Comparison of ENCODE assay signal across 13 cellular contexts in genomic region chr16:58365623-58366022, GRCh38. TPM values are rescaled to one million over a fixed set of nuclear protein-coding genes. Genes with fewer than 3 reads are reported as not detected.
DNase-seq lines count a peak whose midpoint lies in the region; ATAC-seq and TF ChIP-seq lines count a peak whose summit lies in the region.
"Had no signal": no experiment of that assay in that cellular context is flagged by ENCODE, and none has a peak within 500 bp of the region (broad histone marks: within the 10 kb centered on the region; RNA-seq: fewer than 3 reads in every experiment).

No MANE protein-coding gene starts in this region.

- H3K4me3 ChIP-seq in PC-3 (ENCODE audit: low read length) (no peak overlapping the region), tibial nerve (no peak overlapping the region)

- H3K27ac ChIP-seq in PC-3 (ENCODE audit: low read length) (peak overlapping the region; percentile 49), caudate nucleus (ENCODE audit: low read depth, low read length) (peak overlapping the region; percentile 89), tibial nerve (no peak overlapping the region)
- H3K27ac ChIP-seq: HL-60 had no signal

- peaks cover 15% of the 10 kb centered on the region for H3K4me1 ChIP-seq in PC-3 (ENCODE audit: insufficient read depth, low read length)
- H3K4me1 ChIP-seq in tibial nerve = no peaks in the 10 kb centered on the region

- no peak for ATAC-seq in PC-3
- ATAC-seq: CD8-positive, alpha-beta T cell; HCT116 had no signal

- no peaks in the 10 kb centered on the region for H3K79me2 ChIP-seq in PC-3 (ENCODE audit: low read length)

- no peak overlapping the region for H2AFZ ChIP-seq in PC-3 (ENCODE audit: low read length)

- DNase-seq in Daoy (ENCODE audit: low read depth) (peak; percentile 8), PC-3 (no peak), caudate nucleus (lab: John Stamatoyannopoulos, UW) (no peak), kidney tubule cell (ENCODE audit: low spot score) (peak; percentile 17), cerebellum (ENCODE audit: low spot score) (no peak), tibial nerve (ENCODE audit: low spot score in 2 of 2) (no peak)
- no peak for DNase-seq in activated CD4-positive, CD25-positive, alpha-beta regulatory T cell (lab: John Stamatoyannopoulos, UW)
- DNase-seq: CD8-positive, alpha-beta T cell; COR-L47; DMS153; DND-41 had no signal

- POLR2A ChIA-PET in PC-3 (lab: Charles Lee; ENCODE audit: unreplicated experiment) = no interaction called here

- no peaks in the 10 kb centered on the region for H3F3A ChIP-seq in PC-3 (ENCODE audit: low read length, unreplicated experiment)

- 52 to 63% methylated on average over 2 of the region's 2 CpGs for WGBS in tibial nerve, 2 donors

- H3K4me2 ChIP-seq in PC-3 (ENCODE audit: low read length) = peak overlapping the region; percentile 40

- H3K9ac ChIP-seq in PC-3 (ENCODE audit: low read length) = no peak overlapping the region

- TF ChIP-seq POLR2A in tibial nerve (IDR thresholded peaks at IDR 0.05) = no peak

- intact Hi-C loops in PC-3 (cut with micrococcal nuclease) = no loop called here

- no peaks in the 10 kb centered on the region for H3K9me3 ChIP-seq in PC-3 (ENCODE audit: low read length)
- H3K9me3 ChIP-seq in tibial nerve = peaks cover 0 to 13% (median 0%) of the 10 kb centered on the region in 4 donors

- H4K20me1 ChIP-seq in PC-3 (ENCODE audit: low read length) = no peaks in the 10 kb centered on the region

- CTCF ChIA-PET in PC-3 (lab: Charles Lee) = interaction anchor here (1.4 to 1.5 kb wide), 2 partner anchors 86 to 122 kb away, joined by 3 to 7 read pairs; no protein-coding TSS in a partner anchor

- H3K27me3 ChIP-seq in PC-3 (ENCODE audit: low read length) (no peaks in the 10 kb centered on the region), tibial nerve (no peaks in the 10 kb centered on the region)

- H3K36me3 ChIP-seq in PC-3 (ENCODE audit: low read depth, low read length) (no peaks in the 10 kb centered on the region), tibial nerve (no peaks in the 10 kb centered on the region)

- H3K9me2 ChIP-seq in PC-3 (replicated peaks; ENCODE audit: low read length) = no peaks in the 10 kb centered on the region

- no TSS peak for BruUV-seq in PC-3 (replicated peaks; lab: Mats Ljungman, UMichigan)

- TF ChIP-seq CTCF in PC-3 (conservative IDR thresholded peaks at IDR 0.05; ENCODE audit: low read depth, low read length) (no peak), tibial nerve (IDR thresholded peaks at IDR 0.05) (no peak)

- no peak for TF ChIP-seq EP300 in tibial nerve (IDR thresholded peaks at IDR 0.05)

RNA-seq across cellular contexts. Expression of gene GINS3, which starts 26.6 kb away (rescaled TPM):
- 17.7 and 18.6 TPM in 2 replicates for total RNA-seq in Daoy (2014; rRNA removed; shearing (Covaris generic))
- 17.5 and 19.6 TPM in 2 replicates for total RNA-seq in PC-3 (2014; rRNA removed)
- total RNA-seq in cerebellum = 6.2 TPM
- total RNA-seq in tibial nerve = 1 to 10 TPM; 1.5 to 5.7 (median 2.7) TPM

Comparison
In these comparisons a context has a peak if more than half of its experiments do, and no peak if none do; other contexts are left out.
1. DNase-seq: peak in Daoy (single experiment) and kidney tubule cell (single experiment); none in PC-3 (single experiment), caudate nucleus (0 of 61), cerebellum (single experiment), tibial nerve (0 of 2) and activated CD4-positive, CD25-positive, alpha-beta regulatory T cell (0 of 4).
2. H3K27ac ChIP-seq: peak in PC-3 (single experiment) and caudate nucleus (single experiment); none in tibial nerve (0 of 4).